In the genomic region with DNA sequence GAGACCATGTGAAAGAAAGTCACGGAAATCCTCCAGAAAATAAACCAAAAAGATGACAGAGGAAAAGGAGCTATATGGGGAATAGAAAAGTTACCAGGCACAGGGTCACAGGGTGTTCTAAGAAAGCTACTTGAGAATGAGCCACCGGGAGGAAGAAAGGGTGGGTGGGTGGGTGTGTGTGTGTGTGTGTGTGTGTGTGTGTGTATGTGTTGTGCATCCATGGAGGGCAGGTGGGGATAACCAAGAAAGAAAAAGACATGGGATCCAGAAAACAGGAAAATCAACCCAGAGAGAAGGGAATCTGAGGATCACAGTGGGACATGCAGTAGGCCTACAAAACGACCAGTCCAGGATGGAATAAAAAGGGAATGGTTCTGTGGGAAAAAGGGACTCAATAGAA, we compare ENCODE assay signal across 16 cellular contexts. TPM values are rescaled to one million over a fixed set of nuclear protein-coding genes. Genes with fewer than 3 reads are reported as not detected.
DNase-seq lines count a peak whose midpoint lies in the region; ATAC-seq, FAIRE-seq and TF ChIP-seq lines count a peak whose summit lies in the region.
"Had no signal": no experiment of that assay in that cellular context is flagged by ENCODE, and none has a peak within 500 bp of the region (broad histone marks: within the 10 kb centered on the region; RNA-seq: fewer than 3 reads in every experiment).

No MANE protein-coding gene starts in this region.

- no peak overlapping the region for H3K4me2 ChIP-seq in H1 (ENCODE audit: insufficient read depth in 1 of 2, low read depth in 2 of 2, low read length in 2 of 2)

- no peak overlapping the region for H2BK15ac ChIP-seq in H1 (ENCODE audit: low read length)

- H3K23ac ChIP-seq in H1 (ENCODE audit: insufficient read length) = no peak overlapping the region

- no peak overlapping the region for H3K14ac ChIP-seq in H1 (ENCODE audit: insufficient read length)

- peaks cover 10% of the 10 kb centered on the region for H3K9me3 Mint-ChIP-seq in activated naive CD4-positive, alpha-beta T cell treated with anti-CD3 and anti-CD28 coated beads, Interleukin-2, amount 10 ng/mL, durations not matched to agents 7 days and 5 days
- H3K9me3 Mint-ChIP-seq in activated CD4-positive, alpha-beta memory T cell treated with anti-CD3 and anti-CD28 coated beads for 36 hours = no peaks in the 10 kb centered on the region
- peaks cover 8% of the 10 kb centered on the region for H3K9me3 Mint-ChIP-seq in type B pancreatic cell

- peaks cover 0 to 5% of the 10 kb centered on the region in 2 experiments; a peak in 1 of 4 replicates for H3K79me2 ChIP-seq in H1 (ENCODE audit: control insufficient read depth in 1 of 2, insufficient read depth in 2 of 2, low read length in 2 of 2)

- no peaks in the 10 kb centered on the region for H3K9me3 ChIP-seq in H1 (ENCODE audit: insufficient read depth in 2 of 2, low read depth in 1 of 2, low read length in 1 of 2)
- H3K9me3 ChIP-seq: spleen, stomach had no signal

- no peak overlapping the region for H2BK5ac ChIP-seq in H1 (ENCODE audit: low read depth, low read length)

- H3K4me3 ChIP-seq in H1 (ENCODE audit: extremely low read depth in 1 of 4, insufficient read depth in 2 of 4, low read depth in 3 of 4, low read length in 4 of 4) = no peak overlapping the region

- TF ChIP-seq POLR2A in H1 (IDR thresholded peaks at IDR 0.05; ENCODE audit: control extremely low read depth in 1 of 2, low read depth in 2 of 2, low read length in 2 of 2) = no peak

- H3K36me3 ChIP-seq in H1 (ENCODE audit: control insufficient read depth in 2 of 4, insufficient read depth in 4 of 4, low read length in 3 of 4) = peaks cover 0 to under 1% (median 0%) of the 10 kb centered on the region in 4 experiments; a peak in 1 of 8 replicates

- H4K20me1 ChIP-seq in H1 (replicated peaks in 1 of 2; ENCODE audit: control insufficient read depth in 1 of 2, insufficient read depth in 2 of 2, low read length in 2 of 2) = no peaks in the 10 kb centered on the region

- H3K27ac ChIP-seq in H1 (ENCODE audit: low read depth, low read length) = no peak overlapping the region
- H3K27ac ChIP-seq: stomach had no signal

- H3K4me1 Mint-ChIP-seq in activated naive CD4-positive, alpha-beta T cell treated with anti-CD3 and anti-CD28 coated beads, Interleukin-2, amount 10 ng/mL, durations not matched to agents 7 days and 5 days = peaks cover 69% of the 10 kb centered on the region
- H3K4me1 Mint-ChIP-seq in activated CD4-positive, alpha-beta memory T cell treated with anti-CD3 and anti-CD28 coated beads for 36 hours (ENCODE audit: low read depth) = peaks cover 62% of the 10 kb centered on the region
- peaks cover 46% of the 10 kb centered on the region for H3K4me1 Mint-ChIP-seq in type B pancreatic cell (ENCODE audit: unreplicated experiment)

- H3K9ac ChIP-seq in H1 (replicated peaks in 1 of 4; ENCODE audit: extremely low read depth in 1 of 4, low read depth in 3 of 4, low read length in 3 of 4) = no peak overlapping the region

- POLR2A ChIA-PET in activated CD4-positive, alpha-beta memory T cell treated with anti-CD3 and anti-CD28 coated beads for 36 hours (lab: Charles Lee) = no interaction called here
- POLR2A ChIA-PET in H1 (lab: Charles Lee; ENCODE audit: partially characterized antibody) = interaction anchor here (1.6 kb wide), 1 partner anchor 10 kb away, joined by 3 read pairs; no protein-coding TSS in a partner anchor

- no peak for FAIRE-seq in H1 (lab: Jason Lieb, UNC)
- FAIRE-seq: GM18507 had no signal

- TF ChIP-seq RAD21 in H1 (IDR thresholded peaks at IDR 0.05 in 1 of 2, conservative IDR thresholded peaks at IDR 0.05 in 1 of 2; ENCODE audit: low read depth in 2 of 2, low read length in 2 of 2) = no peak

- no peak overlapping the region for H3K4ac ChIP-seq in H1 (replicated peaks; ENCODE audit: insufficient read length, low read depth, low read length)

- 90% methylated on average over 3 of the region's 3 CpGs; no CpG with 5 or more reads in 1 of the 2 experiments for WGBS in H1 (ENCODE audit: extremely low coverage in 1 of 2, insufficient coverage in 1 of 2, insufficient read length in 1 of 2, insufficient replicate concordance in 2 of 2, low coverage in 1 of 2, low lambda C conversion rate in 2 of 2, missing lambda C conversion rate in 1 of 2), 2 experiments

- H3K27me3 ChIP-seq in H1 (replicated peaks in 1 of 4; ENCODE audit: control insufficient read depth in 3 of 4, extremely low read depth in 1 of 4, insufficient read depth in 3 of 4, low read length in 3 of 4) = no peaks in the 10 kb centered on the region
- H3K27me3 ChIP-seq: spleen, stomach had no signal

- H3K18ac ChIP-seq in H1 (ENCODE audit: extremely low read depth, low read length) = no peak overlapping the region

- H2BK120ac ChIP-seq in H1 (replicated peaks; ENCODE audit: low read depth, low read length) = no peak overlapping the region

- H4K91ac ChIP-seq in H1 (replicated peaks; ENCODE audit: insufficient read length, low read length) = no peak overlapping the region

- H3K36me3 Mint-ChIP-seq in activated naive CD4-positive, alpha-beta T cell treated with anti-CD3 and anti-CD28 coated beads, Interleukin-2, amount 10 ng/mL, durations not matched to agents 7 days and 5 days = peaks cover 78% of the 10 kb centered on the region
- H3K36me3 Mint-ChIP-seq in activated CD4-positive, alpha-beta memory T cell treated with anti-CD3 and anti-CD28 coated beads for 36 hours = peaks cover 67% of the 10 kb centered on the region
- peaks cover 34% of the 10 kb centered on the region for H3K36me3 Mint-ChIP-seq in type B pancreatic cell

- no peaks in the 10 kb centered on the region for H3K27me3 Mint-ChIP-seq in activated naive CD4-positive, alpha-beta T cell treated with anti-CD3 and anti-CD28 coated beads, Interleukin-2, amount 10 ng/mL, durations not matched to agents 7 days and 5 days
- no peaks in the 10 kb centered on the region for H3K27me3 Mint-ChIP-seq in activated CD4-positive, alpha-beta memory T cell treated with anti-CD3 and anti-CD28 coated beads for 36 hours
- no peaks in the 10 kb centered on the region for H3K27me3 Mint-ChIP-seq in type B pancreatic cell

- no peak overlapping the region for H4K5ac ChIP-seq in H1 (ENCODE audit: insufficient read length, low read depth, low read length)

- CTCF ChIA-PET in activated naive CD4-positive, alpha-beta T cell treated with anti-CD3 and anti-CD28 coated beads, Interleukin-2, amount 10 ng/mL, durations not matched to agents 7 days and 5 days (lab: Charles Lee) = interaction anchor here (1.4 kb wide), 1 partner anchor 251 kb away, joined by 3 read pairs; no protein-coding TSS in a partner anchor
- CTCF ChIA-PET in activated CD4-positive, alpha-beta memory T cell treated with anti-CD3 and anti-CD28 coated beads for 36 hours (lab: Charles Lee) = interaction anchor here (0.6 to 4.4 kb wide), 2 partner anchors 19 to 50 kb away, joined by 3 to 25 read pairs; no protein-coding TSS in a partner anchor
- CTCF ChIA-PET in H1 (lab: Charles Lee; ENCODE audit: partially characterized antibody) = interaction anchor here (0.8 to 4.0 kb wide), 7 partner anchors 10 to 50 kb away, joined by 3 to 20 read pairs (median 4); no protein-coding TSS in a partner anchor

- no peak overlapping the region for H4K8ac ChIP-seq in H1 (ENCODE audit: extremely low read depth, insufficient read depth, low read length)

- peaks cover 3% of the 10 kb centered on the region for H3K23me2 ChIP-seq in H1 (ENCODE audit: low read depth, low read length)

- no peak overlapping the region for H2AK5ac ChIP-seq in H1 (ENCODE audit: low read depth, low read length)

- TF ChIP-seq EP300 in H1 (IDR thresholded peaks at IDR 0.05; ENCODE audit: borderline replicate concordance in 1 of 2, low read depth in 2 of 2, low read length in 2 of 2) = no peak

- no peak overlapping the region for H2BK20ac ChIP-seq in H1 (ENCODE audit: low read length)

- H3K56ac ChIP-seq in H1 (replicated peaks; ENCODE audit: insufficient read length, low read depth, low read length) = peak overlapping the region; percentile 64

- TF ChIP-seq CTCF in H1 (IDR thresholded peaks at IDR 0.05; ENCODE audit: control extremely low read depth in 1 of 3, insufficient read depth in 1 of 3, low read depth in 1 of 3, low read length in 3 of 3) (no peak), type B pancreatic cell (conservative IDR thresholded peaks at IDR 0.05) (no peak)

- intact Hi-C loops in activated CD4-positive, alpha-beta memory T cell treated with anti-CD3 and anti-CD28 coated beads for 36 hours (cut with micrococcal nuclease) = loop anchor here (10.0 kb wide), 1 partner anchor 591 kb away; a partner anchor contains a TSS

- ATAC-seq in GM18907 (IDR thresholded peaks at IDR 0.05; ENCODE audit: unreplicated experiment) = no peak
- no peak for ATAC-seq in GM21360 (IDR thresholded peaks at IDR 0.05; ENCODE audit: unreplicated experiment)

- H3K4me1 ChIP-seq in H1 (replicated peaks in 1 of 4; ENCODE audit: control insufficient read depth in 3 of 4, insufficient read depth in 4 of 4, low read length in 3 of 4) = peaks cover 0 to 16% (median 9%) of the 10 kb centered on the region in 4 experiments; a peak in 6 of 7 replicates

- no peaks in the 10 kb centered on the region for H3K79me1 ChIP-seq in H1 (ENCODE audit: low read depth, low read length)

- H3K27ac Mint-ChIP-seq in activated naive CD4-positive, alpha-beta T cell treated with anti-CD3 and anti-CD28 coated beads, Interleukin-2, amount 10 ng/mL, durations not matched to agents 7 days and 5 days = no peak overlapping the region
- peak overlapping the region; percentile 1 for H3K27ac Mint-ChIP-seq in activated CD4-positive, alpha-beta memory T cell treated with anti-CD3 and anti-CD28 coated beads for 36 hours
- H3K27ac Mint-ChIP-seq in type B pancreatic cell = no peak overlapping the region

- H2AFZ ChIP-seq in H1 (ENCODE audit: low read length) = no peak overlapping the region

- H3K4me3 Mint-ChIP-seq in activated naive CD4-positive, alpha-beta T cell treated with anti-CD3 and anti-CD28 coated beads, Interleukin-2, amount 10 ng/mL, durations not matched to agents 7 days and 5 days = peak overlapping the region; percentile 28
- H3K4me3 Mint-ChIP-seq in activated CD4-positive, alpha-beta memory T cell treated with anti-CD3 and anti-CD28 coated beads for 36 hours = peak overlapping the region; percentile 98
- peak overlapping the region; percentile 53 for H3K4me3 Mint-ChIP-seq in type B pancreatic cell

- no peak for DNase-seq in activated naive CD4-positive, alpha-beta T cell treated with anti-CD3 and anti-CD28 coated beads, Interleukin-2, amount 10 ng/mL, durations not matched to agents 7 days and 5 days
- DNase-seq in activated naive CD4-positive, alpha-beta T cell treated with anti-CD3 and anti-CD28 coated beads, Interleukin-2, amount 50 U/mL, for 16 hours = no peak
- no peak for DNase-seq in activated CD4-positive, alpha-beta memory T cell treated with anti-CD3 and anti-CD28 coated beads for 36 hours
- no peak for DNase-seq in H1 (ENCODE audit: low read depth in 1 of 2, low spot score in 2 of 2)
- no peak for DNase-seq in type B pancreatic cell (ENCODE audit: extremely low spot score, unreplicated experiment)
- no peak for DNase-seq in GDM1 (lab: John Stamatoyannopoulos, UW)
- DNase-seq: MV-4-11, posterior cingulate gyrus, spleen, stomach, SW 1271 had no signal

- H2BK12ac ChIP-seq in H1 (ENCODE audit: low read depth, low read length) = no peak overlapping the region

RNA-seq across cellular contexts. Expression of a gene that starts 3.7 kb away (rescaled TPM):
- total RNA-seq in activated CD4-positive, alpha-beta memory T cell treated with anti-CD3 and anti-CD28 coated beads for 36 hours = 10 to 100 TPM; 76.4 to 82.9 TPM
- 11.0 and 12.0 TPM in 2 replicates for total RNA-seq in H1 (2021; fragmentation: NEBNext Ultra II Directional; extraction: Animal tissue kit (Norgen Biotek cat#: 25700))
- 7.8 and 8.1 TPM in 2 replicates for polyA plus RNA-seq in H1 (2011; rRNA removed)
- polyA plus RNA-seq in H1 (2011; cell fraction: cytosol; rRNA removed) = 10.3 TPM
- polyA plus RNA-seq in H1 (2011; cell fraction: nucleus; rRNA removed) = 14.1 TPM
- polyA plus RNA-seq in H1 (2012, experiment 1 of 2) = 13.9 to 18.7 TPM (median 16.3 TPM) in 4 replicates
- polyA plus RNA-seq in H1 (2012, experiment 2 of 2) = 3.6 TPM
- 5.3 TPM for polyA plus RNA-seq in H1 (2013, experiment 1 of 2)
- 4.5 TPM for polyA plus RNA-seq in H1 (2013, experiment 2 of 2)
- 16.0 and 25.7 TPM in 2 replicates for polyA minus RNA-seq in H1 (2011; rRNA and poly(A)+ RNA removed)
- polyA minus RNA-seq in H1 (2011; cell fraction: cytosol; rRNA and poly(A)+ RNA removed) = 7.4 TPM
- polyA minus RNA-seq in H1 (2011; cell fraction: nucleus; rRNA and poly(A)+ RNA removed) = 8.8 TPM
- total RNA-seq in type B pancreatic cell (ENCODE audit: low replicate concordance) = 23.7 and 30.4 TPM in 2 replicates

RNA-seq across cellular contexts. Expression of a gene that starts 17.3 kb away (rescaled TPM):
- total RNA-seq in activated CD4-positive, alpha-beta memory T cell treated with anti-CD3 and anti-CD28 coated beads for 36 hours = 10 to 100 TPM; 44.7 to 46.3 TPM
- total RNA-seq in H1 (2021; fragmentation: NEBNext Ultra II Directional; extraction: Animal tissue kit (Norgen Biotek cat#: 25700)) = not detected in 2 replicates
- not detected in 2 replicates for polyA plus RNA-seq in H1 (2011; rRNA removed)
- 0.05 TPM for polyA plus RNA-seq in H1 (2011; cell fraction: cytosol; rRNA removed)
- polyA plus RNA-seq in H1 (2011; cell fraction: nucleus; rRNA removed) = not detected
- polyA plus RNA-seq in H1 (2012, experiment 1 of 2) = not detected in 4 replicates
- polyA plus RNA-seq in H1 (2012, experiment 2 of 2) = not detected
- polyA plus RNA-seq in H1 (2013, experiment 1 of 2) = not detected
- not detected for polyA plus RNA-seq in H1 (2013, experiment 2 of 2)
- polyA minus RNA-seq in H1 (2011; rRNA and poly(A)+ RNA removed) = not detected in 2 replicates
- not detected for polyA minus RNA-seq in H1 (2011; cell fraction: cytosol; rRNA and poly(A)+ RNA removed)
- not detected for polyA minus RNA-seq in H1 (2011; cell fraction: nucleus; rRNA and poly(A)+ RNA removed)
- total RNA-seq in type B pancreatic cell (ENCODE audit: low replicate concordance) = 5.4 and 6.8 TPM in 2 replicates

RNA-seq across cellular contexts. Expression of a gene that starts 34.0 kb away (rescaled TPM):
- under 1 TPM; 0.53 to 0.67 TPM for total RNA-seq in activated CD4-positive, alpha-beta memory T cell treated with anti-CD3 and anti-CD28 coated beads for 36 hours
- not detected in 2 replicates for total RNA-seq in H1 (2021; fragmentation: NEBNext Ultra II Directional; extraction: Animal tissue kit (Norgen Biotek cat#: 25700))
- polyA plus RNA-seq in H1 (2011; rRNA removed) = 0.02 TPM in 1 of 2 replicates, not detected in the other
- not detected for polyA plus RNA-seq in H1 (2011; cell fraction: cytosol; rRNA removed)
- not detected for polyA plus RNA-seq in H1 (2011; cell fraction: nucleus; rRNA removed)
- not detected in 4 replicates for polyA plus RNA-seq in H1 (2012, experiment 1 of 2)
- polyA plus RNA-seq in H1 (2012, experiment 2 of 2) = 0.08 TPM
- polyA plus RNA-seq in H1 (2013, experiment 1 of 2) = not detected
- 0.02 TPM for polyA plus RNA-seq in H1 (2013, experiment 2 of 2)
- 0.66 TPM in 1 of 2 replicates, not detected in the other for polyA minus RNA-seq in H1 (2011; rRNA and poly(A)+ RNA removed)
- not detected for polyA minus RNA-seq in H1 (2011; cell fraction: cytosol; rRNA and poly(A)+ RNA removed)
- polyA minus RNA-seq in H1 (2011; cell fraction: nucleus; rRNA and poly(A)+ RNA removed) = not detected
- total RNA-seq in type B pancreatic cell (ENCODE audit: low replicate concordance) = 0.67 and 1.4 TPM in 2 replicates
- total RNA-seq: kidney epithelial cell, RPMI7951 had no signal

Comparison
In these comparisons a context has a peak if more than half of its experiments do, and no peak if none do; other contexts are left out.
1. H3K4me3 Mint-ChIP-seq: peak in every context shown above with its lines; median percentile 98 in activated CD4-positive, alpha-beta memory T cell treated with anti-CD3 and anti-CD28 coated beads for 36 hours; 53 in type B pancreatic cell; 28 in activated naive CD4-positive, alpha-beta T cell treated with anti-CD3 and anti-CD28 coated beads, Interleukin-2, amount 10 ng/mL, durations not matched to agents 7 days and 5 days.